In the genomic region with DNA sequence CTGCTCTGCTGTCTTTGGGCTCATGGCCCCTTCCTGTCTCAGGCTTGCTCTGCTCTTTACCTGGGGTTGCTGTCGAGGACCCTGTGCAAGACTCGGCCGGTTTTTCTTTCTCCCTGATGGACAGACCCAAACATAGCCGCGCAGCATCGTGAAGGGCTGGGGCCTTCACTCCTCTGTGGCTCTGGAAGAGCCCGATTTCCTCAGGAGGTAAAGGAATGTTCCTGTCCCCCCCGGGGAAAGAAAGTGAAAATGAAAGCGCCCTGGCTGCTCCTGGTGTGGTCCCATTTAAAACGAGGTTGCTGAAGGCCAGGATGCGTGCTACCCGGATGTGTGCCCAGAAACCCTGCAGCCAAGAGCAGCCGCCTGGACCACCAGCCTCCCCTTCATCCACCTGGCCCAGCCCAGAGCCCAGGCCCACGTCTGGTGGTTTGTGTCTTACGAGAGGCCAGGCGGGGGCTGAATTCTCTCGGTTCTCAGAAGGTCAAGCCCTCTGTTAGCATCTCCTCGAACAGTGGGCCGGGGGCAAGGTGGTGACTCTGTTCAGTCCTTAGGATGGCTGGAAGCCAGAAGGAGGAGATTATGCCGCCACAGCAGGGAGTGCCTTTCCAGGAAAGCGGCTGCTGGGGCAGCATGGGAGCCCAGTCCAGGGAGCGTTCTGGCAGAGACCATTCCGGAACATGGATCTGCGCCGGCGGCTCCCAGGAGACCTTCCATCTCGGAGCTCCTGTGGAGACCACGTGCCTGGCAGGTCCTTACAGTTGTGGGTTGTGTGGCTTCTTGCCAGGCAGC, we compare ENCODE assay signal across 8 cellular contexts. TPM values are rescaled to one million over a fixed set of nuclear protein-coding genes. Genes with fewer than 3 reads are reported as not detected.
DNase-seq lines count a peak whose midpoint lies in the region; TF ChIP-seq lines count a peak whose summit lies in the region.

No MANE protein-coding gene starts in this region.

- no peaks in the 10 kb centered on the region for H3K9me3 ChIP-seq in endodermal cell (ENCODE audit: control insufficient read depth, low read length)
- no peaks in the 10 kb centered on the region for H3K9me3 ChIP-seq in mucosa of stomach (ENCODE audit: control insufficient read depth, low read length)

- H3K4me1 ChIP-seq in endodermal cell (ENCODE audit: control insufficient read depth, insufficient read depth, low read length) (peaks cover 3% of the 10 kb centered on the region), mucosa of stomach (ENCODE audit: control insufficient read depth, insufficient read depth, low read length) (peaks cover 43% of the 10 kb centered on the region)

- H3K27me3 ChIP-seq in endodermal cell (ENCODE audit: control insufficient read depth, insufficient read depth, low read length, poor library complexity, severe bottlenecking) (peaks cover 26% of the 10 kb centered on the region), mucosa of stomach (ENCODE audit: control insufficient read depth, insufficient read depth, low read length) (no peaks in the 10 kb centered on the region)

- no peaks in the 10 kb centered on the region for H3K9me3 Mint-ChIP-seq in T-helper 1 cell treated with Interleukin-12 subunit alpha and Interleukin-12 subunit beta and Interleukin-4 antibody, amounts not matched to agents 30 μg/mL and 1 μg/mL, for 36 hours
- no peaks in the 10 kb centered on the region for H3K9me3 Mint-ChIP-seq in endodermal cell

- peaks cover 2% of the 10 kb centered on the region for H3K36me3 Mint-ChIP-seq in T-helper 1 cell treated with Interleukin-12 subunit alpha and Interleukin-12 subunit beta and Interleukin-4 antibody, amounts not matched to agents 30 μg/mL and 1 μg/mL, for 36 hours (ENCODE audit: low read depth)
- no peaks in the 10 kb centered on the region for H3K36me3 Mint-ChIP-seq in endodermal cell (ENCODE audit: low read depth)

- peak overlapping the region; percentile 98 for H3K27ac Mint-ChIP-seq in T-helper 1 cell treated with Interleukin-12 subunit alpha and Interleukin-12 subunit beta and Interleukin-4 antibody, amounts not matched to agents 30 μg/mL and 1 μg/mL, for 36 hours
- H3K27ac Mint-ChIP-seq in endodermal cell = peak overlapping the region; percentile 85

- WGBS in endodermal cell (ENCODE audit: insufficient coverage in 1 of 2, insufficient read length in 1 of 2), 2 experiments = 82 to 83% methylated on average over 12 to 28 of the region's 28 CpGs

- peak; percentile 27 for DNase-seq in activated T-cell treated with anti-CD3 and anti-CD28 coated beads, Interleukin-2, amount 50 U/mL, for 1 hour
- DNase-seq in activated T-cell treated with anti-CD3 and anti-CD28 coated beads for 4 hours (no peak), endodermal cell (peak; percentile 36), NCI-H748 treated with DMSO at 0.1 percent for 48 hours (lab: John Stamatoyannopoulos, UW) (no peak), iPS-NIHi7 (ENCODE audit: extremely low spot score) (no peak), T-helper 9 cell (no peak)

- H3K36me3 ChIP-seq in endodermal cell (ENCODE audit: control insufficient read depth, insufficient read depth, low read length) (peaks cover 10% of the 10 kb centered on the region), mucosa of stomach (ENCODE audit: control insufficient read depth, insufficient read depth, low read length) (no peaks in the 10 kb centered on the region)

- TF ChIP-seq CTCF in endodermal cell (conservative IDR thresholded peaks at IDR 0.05) = no peak

- H3K4me3 Mint-ChIP-seq in T-helper 1 cell treated with Interleukin-12 subunit alpha and Interleukin-12 subunit beta and Interleukin-4 antibody, amounts not matched to agents 30 μg/mL and 1 μg/mL, for 36 hours = peak overlapping the region; percentile 99
- H3K4me3 Mint-ChIP-seq in endodermal cell = peak overlapping the region; percentile 75

- H3K4me1 Mint-ChIP-seq in T-helper 1 cell treated with Interleukin-12 subunit alpha and Interleukin-12 subunit beta and Interleukin-4 antibody, amounts not matched to agents 30 μg/mL and 1 μg/mL, for 36 hours (ENCODE audit: low read depth) = peaks cover 26% of the 10 kb centered on the region
- H3K4me1 Mint-ChIP-seq in endodermal cell = peaks cover 6% of the 10 kb centered on the region

- H3K27me3 Mint-ChIP-seq in T-helper 1 cell treated with Interleukin-12 subunit alpha and Interleukin-12 subunit beta and Interleukin-4 antibody, amounts not matched to agents 30 μg/mL and 1 μg/mL, for 36 hours (ENCODE audit: low read depth) = peaks cover 13% of the 10 kb centered on the region
- peaks cover 29% of the 10 kb centered on the region for H3K27me3 Mint-ChIP-seq in endodermal cell (ENCODE audit: insufficient read depth)

- no peak overlapping the region for H3K27ac ChIP-seq in endodermal cell (ENCODE audit: low read depth, low read length)

- H3K9ac ChIP-seq in endodermal cell (ENCODE audit: extremely low read depth, low read length, poor library complexity, severe bottlenecking) (peak overlapping the region; percentile 90), mucosa of stomach (ENCODE audit: low read length) (peak overlapping the region; percentile 93)

- peak overlapping the region; percentile 88 for H3K4me3 ChIP-seq in endodermal cell (ENCODE audit: low read length)
- H3K4me3 ChIP-seq in mucosa of stomach (ENCODE audit: low read length) = peak overlapping the region; percentile 88

RNA-seq across cellular contexts. Expression of a gene that starts 1.2 kb away (rescaled TPM):
- total RNA-seq in endodermal cell = 100 to 1,000 TPM; 110 to 112 TPM
- 121 TPM for polyA plus RNA-seq in endodermal cell (2013, experiment 1 of 2)
- polyA plus RNA-seq in endodermal cell (2013, experiment 2 of 2) = 115 TPM

RNA-seq across cellular contexts. Expression of a gene that starts 8.5 kb away (rescaled TPM):
- under 1 TPM; 0.53 to 0.60 TPM for total RNA-seq in endodermal cell
- polyA plus RNA-seq in endodermal cell (2013, experiment 1 of 2) = 0.71 TPM
- 0.37 TPM for polyA plus RNA-seq in endodermal cell (2013, experiment 2 of 2)

RNA-seq across cellular contexts. Expression of a gene that starts 24.3 kb away (rescaled TPM):
- 1 to 10 TPM; 6.8 to 7.7 TPM for total RNA-seq in endodermal cell
- polyA plus RNA-seq in endodermal cell (2013, experiment 1 of 2) = 3.3 TPM
- polyA plus RNA-seq in endodermal cell (2013, experiment 2 of 2) = 4.1 TPM

RNA-seq across cellular contexts. Expression of a gene that starts 32.2 kb away (rescaled TPM):
- 10 to 100 TPM; 57.6 to 66.7 TPM for total RNA-seq in endodermal cell
- 72.3 TPM for polyA plus RNA-seq in endodermal cell (2013, experiment 1 of 2)
- polyA plus RNA-seq in endodermal cell (2013, experiment 2 of 2) = 52.9 TPM

RNA-seq across cellular contexts. Expression of a gene that starts 38.2 kb away (rescaled TPM):
- 10 to 100 TPM; 31.6 to 34.0 TPM for total RNA-seq in endodermal cell
- polyA plus RNA-seq in endodermal cell (2013, experiment 1 of 2) = 27.6 TPM
- polyA plus RNA-seq in endodermal cell (2013, experiment 2 of 2) = 24.7 TPM

Comparison
In these comparisons a context has a peak if more than half of its experiments do, and no peak if none do; other contexts are left out.
1. DNase-seq: peak in activated T-cell treated with anti-CD3 and anti-CD28 coated beads, Interleukin-2, amount 50 U/mL, for 1 hour (single experiment) and endodermal cell (single experiment); none in activated T-cell treated with anti-CD3 and anti-CD28 coated beads for 4 hours (single experiment), NCI-H748 treated with DMSO at 0.1 percent for 48 hours (single experiment), iPS-NIHi7 (single experiment) and T-helper 9 cell (single experiment).